ENCODE assay signal across 34 cellular contexts in genomic region chr7:37431413-37431812, GRCh38. TPM values are rescaled to one million over a fixed set of nuclear protein-coding genes. Genes with fewer than 3 reads are reported as not detected.
"Had no signal": no experiment of that assay in that cellular context is flagged by ENCODE, and none has a peak within 500 bp of the region (broad histone marks: within the 10 kb centered on the region; RNA-seq: fewer than 3 reads in every experiment).

No MANE protein-coding gene starts in this region.

- H3K9me3 ChIP-seq: ascending aorta, breast epithelium, colonic mucosa, esophagus squamous epithelium, gastroesophageal sphincter had no signal

- H3K27me3 ChIP-seq: ascending aorta, breast epithelium, cardiac muscle cell, colonic mucosa, esophagus squamous epithelium, gastroesophageal sphincter had no signal

- H3K4me3 ChIP-seq: ascending aorta, breast epithelium, cardiac muscle cell, colonic mucosa, esophagus squamous epithelium, gastroesophageal sphincter had no signal

- H3K4me1 ChIP-seq: ascending aorta, breast epithelium, colonic mucosa had no signal

- H3K9me3 Mint-ChIP-seq: activated CD4-positive, alpha-beta memory T cell treated with anti-CD3 and anti-CD28 coated beads for 36 hours; activated naive CD4-positive, alpha-beta T cell treated with anti-CD3 and anti-CD28 coated beads, Interleukin-2, amount 10 ng/mL, durations not matched to agents 7 days and 5 days; activated naive CD4-positive, alpha-beta T cell treated with anti-CD3 and anti-CD28 coated beads, Interleukin-2, amount 50 U/mL, for 72 hours; activated naive CD8-positive, alpha-beta T cell treated with anti-CD3 and anti-CD28 coated beads, Interleukin-2, amount 10 ng/mL, durations not matched to agents 7 days and 5 days; activated T-helper 1 cell treated with anti-CD3 and anti-CD28 coated beads, Interleukin-12 subunit alpha, Interleukin-12 subunit beta, Interleukin-2, Interleukin-4 antibody, amounts not matched to agents 30 ng/mL and 10 ng/mL and 1 ng/mL, durations not matched to agents 14 hours and 24 hours and 36 hours; effector memory CD8-positive, alpha-beta T cell; T-helper 2 cell treated with Interferon-gamma antibody and Interleukin-4, amounts not matched to agents 5 μg/mL and 100 μg/mL, for 36 hours had no signal

- H3K27ac Mint-ChIP-seq: activated CD8-positive, alpha-beta memory T cell treated with anti-CD3 and anti-CD28 coated beads, Interleukin-2, amount 10 ng/mL, durations not matched to agents 7 days and 5 days; activated CD8-positive, alpha-beta T cell treated with anti-CD3 and anti-CD28 coated beads, Interleukin-2, amount 10 ng/mL, durations not matched to agents 7 days and 5 days; activated naive CD4-positive, alpha-beta T cell treated with anti-CD3 and anti-CD28 coated beads, Interleukin-2, amount 10 ng/mL, durations not matched to agents 7 days and 5 days; activated naive CD8-positive, alpha-beta T cell treated with anti-CD3 and anti-CD28 coated beads, Interleukin-2, amount 10 ng/mL, durations not matched to agents 7 days and 5 days; activated T-helper 1 cell treated with anti-CD3 and anti-CD28 coated beads, Interleukin-12 subunit alpha, Interleukin-12 subunit beta, Interleukin-2, Interleukin-4 antibody, amounts not matched to agents 30 ng/mL and 10 ng/mL and 1 ng/mL, durations not matched to agents 14 hours and 24 hours and 36 hours; brain; T-helper 2 cell treated with Interferon-gamma antibody and Interleukin-4, amounts not matched to agents 5 μg/mL and 100 μg/mL, for 36 hours had no signal

- H3K4me3 Mint-ChIP-seq: activated CD4-positive, alpha-beta memory T cell treated with anti-CD3 and anti-CD28 coated beads for 36 hours; activated CD4-positive, alpha-beta T cell treated with anti-CD3 and anti-CD28 coated beads for 36 hours; activated CD8-positive, alpha-beta memory T cell treated with anti-CD3 and anti-CD28 coated beads, Interleukin-2, amount 10 ng/mL, durations not matched to agents 7 days and 5 days; activated CD8-positive, alpha-beta T cell treated with anti-CD3 and anti-CD28 coated beads, Interleukin-2, amount 10 ng/mL, durations not matched to agents 7 days and 5 days; activated naive CD4-positive, alpha-beta T cell treated with anti-CD3 and anti-CD28 coated beads, Interleukin-2, amount 10 ng/mL, durations not matched to agents 7 days and 5 days; activated naive CD8-positive, alpha-beta T cell treated with anti-CD3 and anti-CD28 coated beads, Interleukin-2, amount 10 ng/mL, durations not matched to agents 7 days and 5 days; activated T-helper 1 cell treated with anti-CD3 and anti-CD28 coated beads, Interleukin-12 subunit alpha, Interleukin-12 subunit beta, Interleukin-2, Interleukin-4 antibody, amounts not matched to agents 30 ng/mL and 10 ng/mL and 1 ng/mL, durations not matched to agents 14 hours and 24 hours and 36 hours; brain; T-helper 17 cell; T-helper 2 cell treated with Interferon-gamma antibody and Interleukin-4, amounts not matched to agents 5 μg/mL and 100 μg/mL, for 36 hours had no signal

- H3K27me3 Mint-ChIP-seq: activated CD4-positive, alpha-beta memory T cell treated with anti-CD3 and anti-CD28 coated beads for 36 hours; activated CD4-positive, alpha-beta T cell treated with anti-CD3 and anti-CD28 coated beads for 36 hours; activated CD4-positive, alpha-beta T cell treated with anti-CD3 and anti-CD28 coated beads, Interleukin-2, amount 10 ng/mL, durations not matched to agents 24 days and 14 days; activated naive CD4-positive, alpha-beta T cell treated with anti-CD3 and anti-CD28 coated beads, Interleukin-2, amount 10 ng/mL, durations not matched to agents 7 days and 5 days; effector memory CD8-positive, alpha-beta T cell; T-helper 17 cell had no signal

- DNase-seq: activated CD4-positive, alpha-beta memory T cell treated with anti-CD3 and anti-CD28 coated beads for 36 hours; activated CD4-positive, alpha-beta T cell treated with anti-CD3 and anti-CD28 coated beads for 36 hours; activated CD4-positive, alpha-beta T cell treated with anti-CD3 and anti-CD28 coated beads, Interleukin-2, amount 10 ng/mL, durations not matched to agents 24 days and 14 days; activated CD4-positive, CD25-positive, alpha-beta regulatory T cell; activated CD4-positive, CD25-positive, alpha-beta regulatory T cell treated with anti-CD3 and anti-CD28 coated beads, Interleukin-2, amount 50 U/mL, for 72 hours; activated CD8-positive, alpha-beta memory T cell treated with anti-CD3 and anti-CD28 coated beads, Interleukin-2, amount 10 ng/mL, durations not matched to agents 7 days and 5 days; activated CD8-positive, alpha-beta memory T cell treated with anti-CD3 and anti-CD28 coated beads, Interleukin-2, amount 50 U/mL, for 4 hours; activated CD8-positive, alpha-beta T cell treated with anti-CD3 and anti-CD28 coated beads, Interleukin-2, amount 10 ng/mL, durations not matched to agents 7 days and 5 days; activated gamma-delta T cell; activated naive CD4-positive, alpha-beta T cell; activated naive CD4-positive, alpha-beta T cell treated with anti-CD3 and anti-CD28 coated beads, Interleukin-2, amount 10 ng/mL, durations not matched to agents 7 days and 5 days; activated naive CD8-positive, alpha-beta T cell treated with anti-CD3 and anti-CD28 coated beads, Interleukin-2, amount 10 ng/mL, durations not matched to agents 7 days and 5 days; activated T-cell treated with anti-CD3 and anti-CD28 coated beads, Interleukin-2, amount 50 U/mL, for 1 hour; activated T-cell treated with anti-CD3 and anti-CD28 coated beads, Interleukin-2, amount 50 U/mL, for 48 hours; central memory CD4-positive, alpha-beta T cell; cerebellar nuclear complex; colonic mucosa; effector CD4-positive, alpha-beta T cell; effector memory CD8-positive, alpha-beta T cell; esophagus squamous epithelium; foreskin melanocyte; T-helper 1 cell; T-helper 17 cell; T1000 had no signal

- H3K36me3 ChIP-seq: ascending aorta, breast epithelium, cardiac muscle cell, colonic mucosa, esophagus squamous epithelium, gastroesophageal sphincter had no signal

- H3K36me3 Mint-ChIP-seq: activated CD8-positive, alpha-beta memory T cell treated with anti-CD3 and anti-CD28 coated beads, Interleukin-2, amount 10 ng/mL, durations not matched to agents 7 days and 5 days had no signal

- ATAC-seq: activated CD8-positive, alpha-beta memory T cell treated with anti-CD3 and anti-CD28 coated beads, Interleukin-2, amount 10 ng/mL, durations not matched to agents 7 days and 5 days; activated CD8-positive, alpha-beta T cell treated with anti-CD3 and anti-CD28 coated beads, Interleukin-2, amount 10 ng/mL, durations not matched to agents 7 days and 5 days; effector memory CD8-positive, alpha-beta T cell; gastroesophageal sphincter; T-helper 17 cell had no signal

- H3K27ac ChIP-seq: ascending aorta, breast epithelium, cardiac muscle cell, colonic mucosa, epithelial cell of prostate, esophagus squamous epithelium, gastroesophageal sphincter had no signal

RNA-seq across cellular contexts. Expression of gene ELMO1, which starts 17.3 kb away (rescaled TPM):
- polyA plus RNA-seq: fibroblast of lung had no signal
